ENCODE assay signal across 19 cellular contexts in genomic region chr7:132112632-132113031, GRCh38.
DNase-seq lines count a peak whose midpoint lies in the region; ATAC-seq lines count a peak whose summit lies in the region.
"Had no signal": no experiment of that assay in that cellular context is flagged by ENCODE, and none has a peak within 500 bp of the region (broad histone marks: within the 10 kb centered on the region; RNA-seq: fewer than 3 reads in every experiment).

No MANE protein-coding gene starts in this region.

- DNase-seq in DMS 273 (lab: John Stamatoyannopoulos, UW; ENCODE audit: unreplicated experiment) (peak; percentile 20), DMS 273 treated with DMSO at 0.1 percent for 48 hours (lab: John Stamatoyannopoulos, UW) (no peak), NCI-H2227 treated with DMSO at 0.1 percent for 48 hours (lab: John Stamatoyannopoulos, UW) (peak; percentile 80), inferior parietal cortex (ENCODE audit: extremely low spot score) (peak; percentile 38), putamen (ENCODE audit: low spot score) (peak; percentile 77), NCI-H1694 treated with DMSO at 0.1 percent for 48 hours (lab: John Stamatoyannopoulos, UW) (no peak)
- DNase-seq in activated CD8-positive, alpha-beta memory T cell treated with anti-CD3 and anti-CD28 coated beads, Interleukin-2, amount 50 U/mL, for 4 hours, result no peak
- DNase-seq: DMS153, EL, HCEC 1CT, IMR-90, Karpas-422, NCI-H1092, NCI-H1436 treated with DMSO at 0.1 percent for 48 hours, NCI-H2029 treated with DMSO at 0.1 percent for 48 hours, NCI-H526, Peyer's patch had no signal

- no peak for ATAC-seq in HG02938 (IDR thresholded peaks at IDR 0.05; ENCODE audit: unreplicated experiment)
- ATAC-seq: GM23338 had no signal

Comparison
In these comparisons a context has a peak if more than half of its experiments do, and no peak if none do; other contexts are left out.
1. DNase-seq: peak in DMS 273 (single experiment), NCI-H2227 treated with DMSO at 0.1 percent for 48 hours (single experiment), inferior parietal cortex (single experiment) and putamen (single experiment); none in DMS 273 treated with DMSO at 0.1 percent for 48 hours (single experiment), activated CD8-positive, alpha-beta memory T cell treated with anti-CD3 and anti-CD28 coated beads, Interleukin-2, amount 50 U/mL, for 4 hours (single experiment) and NCI-H1694 treated with DMSO at 0.1 percent for 48 hours (single experiment).